In genomic region chr2:73812635-73813034, GRCh38 we compare ENCODE assay signal across 37 cellular contexts. TPM values are rescaled to one million over a fixed set of nuclear protein-coding genes. Genes with fewer than 3 reads are reported as not detected.
"Had no signal": no experiment of that assay in that cellular context is flagged by ENCODE, and none has a peak within 500 bp of the region (broad histone marks: within the 10 kb centered on the region; RNA-seq: fewer than 3 reads in every experiment).

No MANE protein-coding gene starts in this region.

- FAIRE-seq: astrocyte, TTC549 had no signal

- ATAC-seq: activated CD8-positive, alpha-beta T cell treated with anti-CD3 and anti-CD28 coated beads for 36 hours; activated naive CD4-positive, alpha-beta T cell treated with anti-CD3 and anti-CD28 coated beads, Interleukin-2, amount 50 U/mL, for 72 hours; activated T-cell treated with anti-CD3 and anti-CD28 coated beads, Interleukin-2, amount 50 U/mL, for 4 hours; activated T-cell treated with anti-CD3 and anti-CD28 coated beads, Interleukin-2, amount 50 U/mL, for 72 hours; activated T-helper 17 cell treated with anti-CD3 and anti-CD28 coated beads, Interleukin-2, amount 50 U/mL, for 72 hours; body of pancreas had no signal

- H3K4me3 ChIP-seq: adrenal gland, body of pancreas, breast epithelium had no signal

- H3K9me3 ChIP-seq: adrenal gland, body of pancreas, breast epithelium had no signal

- H3K36me3 ChIP-seq: adrenal gland, brain microvascular endothelial cell, breast epithelium had no signal

- H3K27ac ChIP-seq: adrenal gland, body of pancreas, brain microvascular endothelial cell, breast epithelium, VCaP had no signal

- DNase-seq: activated B cell treated with CpG ODN at 0.5 μM for 24 hours; activated CD4-positive, alpha-beta memory T cell treated with anti-CD3 and anti-CD28 coated beads for 36 hours; activated CD4-positive, alpha-beta T cell treated with anti-CD3 and anti-CD28 coated beads for 4 hours; activated CD4-positive, alpha-beta T cell treated with anti-CD3 and anti-CD28 coated beads, Interleukin-2, amount 10 ng/mL, durations not matched to agents 24 days and 14 days; activated CD4-positive, alpha-beta T cell treated with anti-CD3 and anti-CD28 coated beads, Interleukin-2, amount 50 U/mL, for 1 hour; activated CD4-positive, alpha-beta T cell treated with anti-CD3 and anti-CD28 coated beads, Interleukin-2, amount 50 U/mL, for 4 hours; activated CD4-positive, CD25-positive, alpha-beta regulatory T cell treated with anti-CD3 and anti-CD28 coated beads, Interleukin-2, amount 50 U/mL, for 72 hours; activated CD8-positive, alpha-beta memory T cell treated with anti-CD3 and anti-CD28 coated beads, Interleukin-2, amount 50 U/mL, for 4 hours; activated CD8-positive, alpha-beta T cell treated with anti-CD3 and anti-CD28 coated beads for 36 hours; activated effector memory CD4-positive, alpha-beta T cell treated with anti-CD3 and anti-CD28 coated beads, Interleukin-2, amount 50 U/mL, for 16 hours; activated gamma-delta T cell treated with Interleukin-2 at 50 U/mL for 16 hours; activated naive CD4-positive, alpha-beta T cell; activated naive CD4-positive, alpha-beta T cell treated with anti-CD3 and anti-CD28 coated beads for 36 hours; activated naive CD4-positive, alpha-beta T cell treated with anti-CD3 and anti-CD28 coated beads, Interleukin-2, amount 50 U/mL, for 16 hours; activated naive CD8-positive, alpha-beta T cell treated with anti-CD3 and anti-CD28 coated beads for 36 hours; activated T-cell treated with anti-CD3 and anti-CD28 coated beads for 4 hours; activated T-cell treated with anti-CD3 and anti-CD28 coated beads, Interleukin-2, amount 50 U/mL, for 1 hour; activated T-cell treated with anti-CD3 and anti-CD28 coated beads, Interleukin-2, amount 50 U/mL, for 4 hours; activated T-cell treated with anti-CD3 and anti-CD28 coated beads, Interleukin-2, amount 50 U/mL, for 72 hours; adrenal gland; amniotic stem cell; aorta; body of pancreas; brain microvascular endothelial cell; central memory CD4-positive, alpha-beta T cell; T-helper 2 cell; T-helper 9 cell had no signal

- H3K27me3 ChIP-seq: adrenal gland, body of pancreas had no signal

- H3K4me1 ChIP-seq: adrenal gland, breast epithelium had no signal

RNA-seq across cellular contexts. Expression of gene C2orf78, which starts 28.7 kb away (rescaled TPM):
- total RNA-seq: activated B cell treated with CpG ODN at 0.5 μM for 24 hours; activated CD4-positive, alpha-beta memory T cell treated with anti-CD3 and anti-CD28 coated beads for 36 hours; activated CD4-positive, alpha-beta T cell treated with anti-CD3 and anti-CD28 coated beads, Interleukin-2, amount 10 ng/mL, durations not matched to agents 24 days and 14 days; activated CD8-positive, alpha-beta memory T cell treated with anti-CD3 and anti-CD28 coated beads for 36 hours; activated CD8-positive, alpha-beta T cell treated with anti-CD3 and anti-CD28 coated beads for 36 hours; activated naive CD4-positive, alpha-beta T cell treated with anti-CD3 and anti-CD28 coated beads for 36 hours; activated naive CD4-positive, alpha-beta T cell treated with anti-CD3 and anti-CD28 coated beads, Interleukin-2, amount 50 U/mL, for 72 hours; activated naive CD8-positive, alpha-beta T cell treated with anti-CD3 and anti-CD28 coated beads for 36 hours; activated T-cell treated with anti-CD3 and anti-CD28 coated beads, Interleukin-2, amount 50 U/mL, for 4 hours; activated T-cell treated with anti-CD3 and anti-CD28 coated beads, Interleukin-2, amount 50 U/mL, for 72 hours; activated T-helper 1 cell treated with anti-CD3 and anti-CD28 coated beads, Interleukin-12 subunit alpha, Interleukin-12 subunit beta, Interleukin-2, Interleukin-4 antibody, amounts not matched to agents 30 ng/mL and 10 ng/mL and 1 ng/mL, durations not matched to agents 14 hours and 24 hours and 36 hours; adrenal gland; aorta; astrocyte; body of pancreas; breast epithelium; cardiac septum; cerebellum had no signal
- polyA plus RNA-seq: aorta had no signal
